In the genomic region with DNA sequence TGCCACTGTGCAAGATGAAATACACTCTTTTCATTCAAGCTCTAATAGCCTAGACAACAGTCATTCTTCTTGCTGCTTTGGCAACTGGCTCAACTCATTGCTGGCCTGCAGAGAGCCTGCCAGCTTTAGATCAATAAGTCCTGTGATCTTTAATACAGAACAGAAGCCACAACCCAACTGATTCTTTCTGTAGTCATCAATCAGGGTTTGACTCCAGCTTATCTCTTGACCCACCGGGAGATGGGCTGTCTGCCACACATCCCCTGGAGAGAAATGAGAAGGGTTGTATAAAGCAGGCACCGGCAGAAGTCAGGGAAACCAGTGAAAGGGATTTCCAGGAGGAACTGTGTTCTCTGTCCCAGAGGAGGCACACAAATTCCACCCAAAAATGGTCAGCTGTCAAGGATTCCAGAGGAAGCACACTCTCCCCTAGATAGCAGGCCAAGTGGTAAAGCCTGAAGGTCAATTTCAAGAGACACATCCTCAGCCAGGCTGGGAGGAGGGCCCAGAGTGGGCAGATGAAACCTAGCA, we compare ENCODE assay signal across 1 cellular context.
TF ChIP-seq lines count a peak whose summit lies in the region.

No MANE protein-coding gene starts in this region.

TF ChIP-seq in SK-N-SH treated with all-trans-retinoic acid at 6 μM for 48 hours, 23 proteins besides CTCF, POLR2A, EP300 and RAD21 (continued from another document):
- 0 out of 2 replicates have a peak, but pooled peaks have one; percentile 21 for TF ChIP-seq ZFP3 (CRISPR knock-in tag; IDR thresholded peaks at IDR 0.05)
- TF ChIP-seq TOX (CRISPR knock-in tag; IDR thresholded peaks at IDR 0.05; ENCODE audit: borderline replicate concordance): no peak
- no peak for TF ChIP-seq ZC3H10 (CRISPR knock-in tag; IDR thresholded peaks at IDR 0.05)
- no peak for TF ChIP-seq PATZ1 (CRISPR knock-in tag; IDR thresholded peaks at IDR 0.05; ENCODE audit: borderline replicate concordance)
- TF ChIP-seq CSDC2 (CRISPR knock-in tag; IDR thresholded peaks at IDR 0.05): no peak
